Comparison of ENCODE assay signal across 8 cellular contexts in genomic region chr9:136245194-136246150, GRCh38.
DNase-seq lines count a peak whose midpoint lies in the region; ATAC-seq and TF ChIP-seq lines count a peak whose summit lies in the region.

QSOX2 (minus strand) TSS chr9:136245812; CDS start chr9:136245803, 9 bp downstream.

- TF ChIP-seq CTCF in GM12875 (IDR thresholded peaks at IDR 0.05; ENCODE audit: borderline replicate concordance, insufficient read depth, low read depth, low read length), result no peak

- H3K4me3 ChIP-seq in GM12875 (ENCODE audit: low read depth, low read length), result peak within 1 kb of the TSS; percentile 92

- H3K9me3 Mint-ChIP-seq in central memory CD8-positive, alpha-beta T cell, result no peaks in the 10 kb centered on the region

- peak within 1 kb of the TSS; percentile 94 for H3K27ac Mint-ChIP-seq in central memory CD8-positive, alpha-beta T cell (ENCODE audit: low read depth)

- H3K36me3 Mint-ChIP-seq in central memory CD8-positive, alpha-beta T cell (ENCODE audit: insufficient read depth), result peaks cover 11% of the 10 kb centered on the region

- ATAC-seq in HG02970 (IDR thresholded peaks at IDR 0.05; ENCODE audit: low FRiP score, unreplicated experiment), result peak; percentile 70
- ATAC-seq in activated CD4-positive, CD25-positive, alpha-beta regulatory T cell treated with anti-CD3 and anti-CD28 coated beads, Interleukin-2, amount 50 U/mL, for 24 hours, result peak; percentile 60 to 64
- ATAC-seq in central memory CD8-positive, alpha-beta T cell (replicated peaks; ENCODE audit: extremely low read depth, poor library complexity, severe bottlenecking), result peak; percentile 72
- no peak for ATAC-seq in GM19351 (IDR thresholded peaks at IDR 0.05; ENCODE audit: unreplicated experiment)

- peak; percentile 78 for DNase-seq in NCI-H2227 (lab: John Stamatoyannopoulos, UW; ENCODE audit: unreplicated experiment)
- DNase-seq in central memory CD8-positive, alpha-beta T cell (ENCODE audit: low spot score in 2 of 2), result peak; percentile 64 to 75
- DNase-seq in islet precursor cell, result peak; percentile 85
- peak; percentile 86 for DNase-seq in stimulated activated CD4-positive, alpha-beta T cell treated with anti-CD3 and anti-CD28 coated beads, Interleukin-12 subunit alpha, Interleukin-12 subunit beta, amount 100 ng/mL, for 4 hours

- H3K27me3 Mint-ChIP-seq in central memory CD8-positive, alpha-beta T cell, result no peaks in the 10 kb centered on the region

- peak within 1 kb of the TSS; percentile 93 for H3K4me3 Mint-ChIP-seq in central memory CD8-positive, alpha-beta T cell

- peaks cover 34% of the 10 kb centered on the region for H3K4me1 Mint-ChIP-seq in central memory CD8-positive, alpha-beta T cell
